ENCODE assay signal across 8 cellular contexts in genomic region chr1:239987103-239987745, GRCh38.
DNase-seq lines count a peak whose midpoint lies in the region; ATAC-seq and TF ChIP-seq lines count a peak whose summit lies in the region.

No MANE protein-coding gene starts in this region.

- ATAC-seq in GM21423 (IDR thresholded peaks at IDR 0.05; ENCODE audit: unreplicated experiment), result no peak
- ATAC-seq in HG03571 (IDR thresholded peaks at IDR 0.05; ENCODE audit: unreplicated experiment), result no peak

- no peak for TF ChIP-seq POLR2A in lower leg skin (IDR thresholded peaks at IDR 0.05)

- BruUV-seq in Calu3 (replicated peaks; lab: Mats Ljungman, UMichigan), result no TSS peak

- no peaks in the 10 kb centered on the region for H3K36me3 ChIP-seq in HEK293 (ENCODE audit: control insufficient read depth in 2 of 2, insufficient read depth in 1 of 2, low read length in 2 of 2)

- DNase-seq in Calu3, result peak; percentile 65
- peak; percentile 66 for DNase-seq in RKO (ENCODE audit: low spot score)
- DNase-seq in endothelial cell (ENCODE audit: low spot score), result peak; percentile 26
- DNase-seq in osteocyte (ENCODE audit: extremely low spot score, unreplicated experiment), result no peak
- DNase-seq in lower leg skin (ENCODE audit: low spot score in 2 of 2), result no peak

- intact Hi-C loops in Calu3 (cut with micrococcal nuclease; ENCODE audit: unreplicated experiment), result loop anchor here (1.0 to 5.0 kb wide), 2 partner anchors 36 to 580 kb away; no protein-coding TSS in a partner anchor
- intact Hi-C loops in lower leg skin (cut with DNase I; ENCODE audit: low total_unique reads), result no loop called here

- TF ChIP-seq CTCF in Calu3 (IDR thresholded peaks at IDR 0.05; ENCODE audit: unreplicated experiment), result peak; percentile 70
- TF ChIP-seq CTCF in HEK293 (tag by site-specific recombination; IDR thresholded peaks at IDR 0.05), result peak; percentile 35
- peak; percentile 74 for TF ChIP-seq CTCF in endothelial cell (IDR thresholded peaks at IDR 0.05; ENCODE audit: unreplicated experiment)
- TF ChIP-seq CTCF in osteocyte (IDR thresholded peaks at IDR 0.05), result peak; percentile 81
- no peak for TF ChIP-seq CTCF in lower leg skin (IDR thresholded peaks at IDR 0.05)

- H3K4me1 ChIP-seq in HEK293 (ENCODE audit: control insufficient read depth, insufficient read depth, low read length), result no peaks in the 10 kb centered on the region

- CTCF ChIA-PET in Calu3 (lab: Charles Lee) (no interaction called here), HEK293 (lab: Yijun Ruan, JAX) (interaction anchor here (0.6 to 7.2 kb wide), 30 partner anchors 9 to 1968 kb away, joined by 3 to 110 read pairs (median 4); no protein-coding TSS in a partner anchor)

- no peak overlapping the region for H3K27ac ChIP-seq in HEK293 (ENCODE audit: extremely low read depth, low read depth, low read length)

- H3K27me3 Mint-ChIP-seq in Calu3 (ENCODE audit: unreplicated experiment), result peaks cover 33% of the 10 kb centered on the region
- no peaks in the 10 kb centered on the region for H3K27me3 Mint-ChIP-seq in endothelial cell (ENCODE audit: unreplicated experiment)
- H3K27me3 Mint-ChIP-seq in osteocyte (ENCODE audit: unreplicated experiment), result peaks cover 62% of the 10 kb centered on the region

- no peak overlapping the region for H3K4me3 Mint-ChIP-seq in Calu3 (ENCODE audit: low read depth, unreplicated experiment)
- no peak overlapping the region for H3K4me3 Mint-ChIP-seq in endothelial cell (ENCODE audit: unreplicated experiment)
- no peak overlapping the region for H3K4me3 Mint-ChIP-seq in osteocyte (ENCODE audit: unreplicated experiment)

- no peaks in the 10 kb centered on the region for H3K36me3 Mint-ChIP-seq in Calu3 (ENCODE audit: insufficient read depth, unreplicated experiment)
- H3K36me3 Mint-ChIP-seq in endothelial cell (ENCODE audit: low read depth, unreplicated experiment), result peaks cover 12% of the 10 kb centered on the region
- H3K36me3 Mint-ChIP-seq in osteocyte (ENCODE audit: unreplicated experiment), result no peaks in the 10 kb centered on the region

- POLR2A ChIA-PET in HEK293 (lab: Yijun Ruan, JAX), result no interaction called here

- no peak overlapping the region for H3K27ac Mint-ChIP-seq in Calu3 (ENCODE audit: unreplicated experiment)
- no peak overlapping the region for H3K27ac Mint-ChIP-seq in endothelial cell (ENCODE audit: unreplicated experiment)
- H3K27ac Mint-ChIP-seq in osteocyte (ENCODE audit: unreplicated experiment), result no peak overlapping the region

- WGBS in lower leg skin, 2 donors, result 5% methylated on average over 2 of the region's 2 CpGs

- peaks cover 4% of the 10 kb centered on the region for H3K9me3 Mint-ChIP-seq in Calu3 (ENCODE audit: low read depth, unreplicated experiment)
- peaks cover 6% of the 10 kb centered on the region for H3K9me3 Mint-ChIP-seq in endothelial cell (ENCODE audit: unreplicated experiment)
- H3K9me3 Mint-ChIP-seq in osteocyte (ENCODE audit: unreplicated experiment), result peaks cover 6% of the 10 kb centered on the region

- H3K4me1 Mint-ChIP-seq in Calu3 (ENCODE audit: low read depth, unreplicated experiment) (no peaks in the 10 kb centered on the region), endothelial cell (ENCODE audit: unreplicated experiment) (no peaks in the 10 kb centered on the region), osteocyte (ENCODE audit: unreplicated experiment) (no peaks in the 10 kb centered on the region)

- H3K4me3 ChIP-seq in HEK293 (ENCODE audit: low read depth, low read length), result no peak overlapping the region
- H3K4me3 ChIP-seq in lower leg skin (ENCODE audit: low read depth, poor library complexity, severe bottlenecking), result no peak overlapping the region

- H3K9me3 ChIP-seq in HEK293 (ENCODE audit: control insufficient read depth, insufficient read depth, low read depth, low read length), result peaks cover 2% of the 10 kb centered on the region; the same call in 1 of the 2 replicates

TF ChIP-seq in HEK293, 187 proteins besides CTCF, POLR2A, EP300 and RAD21:
- peak; percentile 59; the same call in 1 of the 2 replicates for TF ChIP-seq ZNF362 (tag by site-specific recombination; IDR thresholded peaks at IDR 0.05)
- TF ChIP-seq ZNF792 (tag by site-specific recombination; IDR thresholded peaks at IDR 0.05), result no peak
- 0 out of 2 replicates have a peak, but pooled peaks have one; percentile 67 for TF ChIP-seq ZNF660 (tag by site-specific recombination; IDR thresholded peaks at IDR 0.05)
- peak; percentile 71 for TF ChIP-seq ZNF654 (tag by site-specific recombination; IDR thresholded peaks at IDR 0.05; ENCODE audit: low read depth)
TF ChIP-seq in HEK293: peak in this region for 3.

Comparison
In these comparisons a context has a peak if more than half of its experiments do, and no peak if none do; other contexts are left out.
1. DNase-seq: peak in Calu3 (single experiment), RKO (single experiment) and endothelial cell (single experiment); none in osteocyte (single experiment) and lower leg skin (0 of 2).
2. CTCF ChIP-seq: peak in Calu3 (single experiment), HEK293 (single experiment), endothelial cell (single experiment) and osteocyte (single experiment); none in lower leg skin (0 of 3).